1 cellular context compared by ENCODE assay signal in the genomic region with DNA sequence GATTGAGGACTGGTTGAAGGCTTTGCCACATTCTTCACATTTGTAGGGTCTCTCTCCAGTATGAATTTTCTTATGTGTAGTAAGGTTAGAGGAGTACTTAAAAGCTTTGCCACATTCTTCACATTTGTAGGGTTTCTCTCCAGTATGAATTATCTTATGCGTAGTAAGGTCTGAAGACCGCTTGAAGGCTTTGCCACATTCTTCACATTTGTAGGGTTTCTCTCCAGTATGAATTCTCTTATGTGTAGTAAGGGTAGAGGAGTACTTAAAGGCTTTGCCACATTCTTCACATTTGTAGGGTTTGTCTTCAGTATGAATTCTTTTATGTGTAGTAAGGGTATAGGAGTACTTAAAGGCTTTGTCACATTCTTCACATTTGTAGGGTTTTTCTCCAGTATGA.
A peak's percentile ranks its signal among the peaks of the same experiment; 100 is the strongest.
TF ChIP-seq lines count a peak whose summit lies in the region.

No MANE protein-coding gene starts in this region.

TF ChIP-seq in K562, 482 proteins besides CTCF, POLR2A, EP300 and RAD21:
- TF ChIP-seq ZNF274 (IDR thresholded peaks at IDR 0.05; ENCODE audit: borderline replicate concordance, low read depth, low read length): peak; percentile 58; the same call in 1 of the 2 replicates
TF ChIP-seq in K562: peak in this region for 1; not testable (repeated sequence) for 481.
